ENCODE assay signal across 7 cellular contexts in the genomic region with DNA sequence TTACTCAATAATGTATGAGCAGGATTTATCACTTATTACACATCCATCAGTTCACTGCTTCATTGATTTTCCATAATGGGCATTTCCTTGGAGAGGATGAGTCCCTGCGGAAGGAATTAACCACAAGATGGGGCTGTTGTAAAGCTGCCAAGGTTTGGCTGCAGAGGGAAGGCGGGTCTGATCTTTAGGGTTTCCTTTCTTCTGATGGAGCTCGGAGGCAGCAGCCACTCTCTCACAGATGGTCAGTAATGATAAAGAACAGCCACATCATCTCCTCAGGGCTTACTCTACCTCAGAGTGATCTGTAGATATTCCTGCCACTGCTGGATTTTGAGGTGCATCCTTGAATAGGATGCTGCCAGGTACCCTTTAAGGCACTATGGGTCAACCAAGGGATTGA.
A peak's percentile ranks its signal among the peaks of the same experiment; 100 is the strongest.
DNase-seq lines count a peak whose midpoint lies in the region; ATAC-seq and TF ChIP-seq lines count a peak whose summit lies in the region.

No MANE protein-coding gene starts in this region.

- H3K4me1 Mint-ChIP-seq in naive thymus-derived CD8-positive, alpha-beta T cell: peaks cover 0 to 6% (median 0%) of the 10 kb centered on the region in 4 donors

- H3K36me3 Mint-ChIP-seq in naive thymus-derived CD8-positive, alpha-beta T cell: peaks cover 0 to 79% (median 38%) of the 10 kb centered on the region in 3 donors

- TF ChIP-seq CTCF in LNCAP (IDR thresholded peaks at IDR 0.05) (peak; percentile 48), WI38 (IDR thresholded peaks at IDR 0.05; ENCODE audit: low read depth, low read length) (peak; percentile 63), kidney epithelial cell (IDR thresholded peaks at IDR 0.05; ENCODE audit: insufficient read depth, low read length, poor library complexity, severe bottlenecking) (peak; percentile 77), omental fat pad (IDR thresholded peaks at IDR 0.05) (no peak)

- POLR2A ChIA-PET in naive thymus-derived CD8-positive, alpha-beta T cell (lab: Charles Lee): no interaction called here

- H3K27me3 ChIP-seq in kidney epithelial cell (ENCODE audit: control insufficient read depth, insufficient read depth, low read length): no peaks in the 10 kb centered on the region

- H3K27ac Mint-ChIP-seq in naive thymus-derived CD8-positive, alpha-beta T cell: peak overlapping the region in 1 of 10 donors; percentile 41

- no peak overlapping the region for H3K4me3 Mint-ChIP-seq in naive thymus-derived CD8-positive, alpha-beta T cell

- no peaks in the 10 kb centered on the region for H3K27me3 Mint-ChIP-seq in naive thymus-derived CD8-positive, alpha-beta T cell

- DNase-seq in ELR (ENCODE audit: low read depth) (peak; percentile 79), kidney epithelial cell (ENCODE audit: low read depth) (peak; percentile 43), omental fat pad (ENCODE audit: low spot score) (no peak)
- no peak for DNase-seq in naive thymus-derived CD8-positive, alpha-beta T cell

- no peaks in the 10 kb centered on the region for H3K9me3 Mint-ChIP-seq in naive thymus-derived CD8-positive, alpha-beta T cell

- H3K4me3 ChIP-seq in WI38 (ENCODE audit: low read depth, low read length) (no peak overlapping the region), kidney epithelial cell (ENCODE audit: low read depth, low read length) (no peak overlapping the region)

- no peak for ATAC-seq in GM19455 (IDR thresholded peaks at IDR 0.05; ENCODE audit: unreplicated experiment)
- no peak for ATAC-seq in omental fat pad (ENCODE audit: low FRiP score)
- ATAC-seq in naive thymus-derived CD8-positive, alpha-beta T cell: no peak

- peaks cover 1% of the 10 kb centered on the region for H3K36me3 ChIP-seq in kidney epithelial cell (ENCODE audit: control insufficient read depth, insufficient read depth, low read length)

Comparison
In these comparisons a context has a peak if more than half of its experiments do, and no peak if none do; other contexts are left out.
1. DNase-seq: peak in ELR (single experiment) and kidney epithelial cell (single experiment); none in omental fat pad (single experiment) and naive thymus-derived CD8-positive, alpha-beta T cell (0 of 10).
2. CTCF ChIP-seq: peak in LNCAP (single experiment), WI38 (single experiment) and kidney epithelial cell (single experiment); none in omental fat pad (0 of 3).